ENCODE assay signal across 1 cellular context in the genomic region with DNA sequence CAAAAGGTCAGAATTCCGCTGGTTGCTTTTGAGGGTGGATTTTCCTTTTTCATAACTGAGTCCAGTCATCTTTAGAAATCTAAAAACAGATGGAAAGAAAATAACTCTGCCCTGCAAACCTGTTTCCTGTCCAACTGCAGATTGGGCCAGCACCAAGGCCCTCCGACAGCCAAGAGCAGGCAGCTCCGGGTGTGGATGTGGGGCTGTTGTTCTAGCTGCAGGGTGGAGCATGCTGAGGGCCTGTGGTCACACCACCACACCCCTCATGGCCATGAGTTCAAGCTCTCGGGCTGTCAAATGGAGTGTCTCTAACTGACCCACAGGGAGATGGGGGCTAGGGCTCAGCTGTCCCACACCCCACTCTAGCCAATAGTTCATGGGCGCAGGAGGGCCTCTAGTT.
TF ChIP-seq lines count a peak whose summit lies in the region.

No MANE protein-coding gene starts in this region.

TF ChIP-seq in HepG2, 621 proteins besides CTCF, POLR2A, EP300 and RAD21 (continued from another document):
- TF ChIP-seq, protein P1, sequence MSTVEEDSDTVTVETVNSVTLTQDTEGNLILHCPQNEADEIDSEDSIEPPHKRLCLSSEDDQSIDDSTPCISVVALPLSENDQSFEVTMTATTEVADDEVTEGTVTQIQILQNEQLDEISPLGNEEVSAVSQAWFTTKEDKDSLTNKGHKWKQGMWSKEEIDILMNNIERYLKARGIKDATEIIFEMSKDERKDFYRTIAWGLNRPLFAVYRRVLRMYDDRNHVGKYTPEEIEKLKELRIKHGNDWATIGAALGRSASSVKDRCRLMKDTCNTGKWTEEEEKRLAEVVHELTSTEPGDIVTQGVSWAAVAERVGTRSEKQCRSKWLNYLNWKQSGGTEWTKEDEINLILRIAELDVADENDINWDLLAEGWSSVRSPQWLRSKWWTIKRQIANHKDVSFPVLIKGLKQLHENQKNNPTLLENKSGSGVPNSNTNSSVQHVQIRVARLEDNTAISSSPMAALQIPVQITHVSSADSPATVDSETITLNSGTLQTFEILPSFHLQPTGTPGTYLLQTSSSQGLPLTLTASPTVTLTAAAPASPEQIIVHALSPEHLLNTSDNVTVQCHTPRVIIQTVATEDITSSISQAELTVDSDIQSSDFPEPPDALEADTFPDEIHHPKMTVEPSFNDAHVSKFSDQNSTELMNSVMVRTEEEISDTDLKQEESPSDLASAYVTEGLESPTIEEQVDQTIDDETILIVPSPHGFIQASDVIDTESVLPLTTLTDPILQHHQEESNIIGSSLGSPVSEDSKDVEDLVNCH (CRISPR knock-in tag; IDR thresholded peaks at IDR 0.05): no peak
- TF ChIP-seq, protein P2, sequence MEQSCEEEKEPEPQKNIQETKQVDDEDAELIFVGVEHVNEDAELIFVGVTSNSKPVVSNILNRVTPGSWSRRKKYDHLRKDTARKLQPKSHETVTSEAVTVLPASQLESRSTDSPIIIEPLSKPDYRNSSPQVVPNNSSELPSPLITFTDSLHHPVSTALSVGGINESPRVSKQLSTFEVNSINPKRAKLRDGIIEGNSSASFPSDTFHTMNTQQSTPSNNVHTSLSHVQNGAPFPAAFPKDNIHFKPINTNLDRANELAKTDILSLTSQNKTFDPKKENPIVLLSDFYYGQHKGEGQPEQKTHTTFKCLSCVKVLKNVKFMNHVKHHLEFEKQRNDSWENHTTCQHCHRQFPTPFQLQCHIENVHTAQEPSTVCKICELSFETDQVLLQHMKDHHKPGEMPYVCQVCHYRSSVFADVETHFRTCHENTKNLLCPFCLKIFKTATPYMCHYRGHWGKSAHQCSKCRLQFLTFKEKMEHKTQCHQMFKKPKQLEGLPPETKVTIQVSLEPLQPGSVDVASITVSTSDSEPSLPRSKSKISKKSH (CRISPR knock-in tag; IDR thresholded peaks at IDR 0.05; ENCODE audit: borderline replicate concordance): no peak
- TF ChIP-seq IRX3 (CRISPR knock-in tag; IDR thresholded peaks at IDR 0.05; ENCODE audit: borderline replicate concordance, low read depth): no peak
- no peak for TF ChIP-seq ZNF251 (CRISPR knock-in tag; IDR thresholded peaks at IDR 0.05)
- TF ChIP-seq, protein P3, sequence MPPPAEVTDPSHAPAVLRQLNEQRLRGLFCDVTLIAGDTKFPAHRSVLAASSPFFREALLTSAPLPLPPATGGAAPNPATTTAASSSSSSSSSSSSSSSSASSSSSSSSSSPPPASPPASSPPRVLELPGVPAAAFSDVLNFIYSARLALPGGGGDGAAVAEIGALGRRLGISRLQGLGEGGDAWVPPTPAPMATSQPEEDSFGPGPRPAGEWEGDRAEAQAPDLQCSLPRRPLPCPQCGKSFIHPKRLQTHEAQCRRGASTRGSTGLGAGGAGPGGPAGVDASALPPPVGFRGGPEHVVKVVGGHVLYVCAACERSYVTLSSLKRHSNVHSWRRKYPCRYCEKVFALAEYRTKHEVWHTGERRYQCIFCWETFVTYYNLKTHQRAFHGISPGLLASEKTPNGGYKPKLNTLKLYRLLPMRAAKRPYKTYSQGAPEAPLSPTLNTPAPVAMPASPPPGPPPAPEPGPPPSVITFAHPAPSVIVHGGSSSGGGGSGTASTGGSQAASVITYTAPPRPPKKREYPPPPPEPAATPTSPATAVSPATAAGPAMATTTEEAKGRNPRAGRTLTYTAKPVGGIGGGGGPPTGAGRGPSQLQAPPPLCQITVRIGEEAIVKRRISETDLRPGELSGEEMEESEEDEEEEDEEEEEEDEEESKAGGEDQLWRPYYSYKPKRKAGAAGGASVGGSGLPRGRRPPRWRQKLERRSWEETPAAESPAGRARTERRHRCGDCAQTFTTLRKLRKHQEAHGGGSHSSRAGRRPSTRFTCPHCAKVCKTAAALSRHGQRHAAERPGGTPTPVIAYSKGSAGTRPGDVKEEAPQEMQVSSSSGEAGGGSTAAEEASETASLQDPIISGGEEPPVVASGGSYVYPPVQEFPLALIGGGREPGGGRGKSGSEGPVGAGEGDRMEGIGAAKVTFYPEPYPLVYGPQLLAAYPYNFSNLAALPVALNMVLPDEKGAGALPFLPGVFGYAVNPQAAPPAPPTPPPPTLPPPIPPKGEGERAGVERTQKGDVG (CRISPR knock-in tag; IDR thresholded peaks at IDR 0.05; ENCODE audit: borderline replicate concordance): no peak
- TF ChIP-seq, protein P4, sequence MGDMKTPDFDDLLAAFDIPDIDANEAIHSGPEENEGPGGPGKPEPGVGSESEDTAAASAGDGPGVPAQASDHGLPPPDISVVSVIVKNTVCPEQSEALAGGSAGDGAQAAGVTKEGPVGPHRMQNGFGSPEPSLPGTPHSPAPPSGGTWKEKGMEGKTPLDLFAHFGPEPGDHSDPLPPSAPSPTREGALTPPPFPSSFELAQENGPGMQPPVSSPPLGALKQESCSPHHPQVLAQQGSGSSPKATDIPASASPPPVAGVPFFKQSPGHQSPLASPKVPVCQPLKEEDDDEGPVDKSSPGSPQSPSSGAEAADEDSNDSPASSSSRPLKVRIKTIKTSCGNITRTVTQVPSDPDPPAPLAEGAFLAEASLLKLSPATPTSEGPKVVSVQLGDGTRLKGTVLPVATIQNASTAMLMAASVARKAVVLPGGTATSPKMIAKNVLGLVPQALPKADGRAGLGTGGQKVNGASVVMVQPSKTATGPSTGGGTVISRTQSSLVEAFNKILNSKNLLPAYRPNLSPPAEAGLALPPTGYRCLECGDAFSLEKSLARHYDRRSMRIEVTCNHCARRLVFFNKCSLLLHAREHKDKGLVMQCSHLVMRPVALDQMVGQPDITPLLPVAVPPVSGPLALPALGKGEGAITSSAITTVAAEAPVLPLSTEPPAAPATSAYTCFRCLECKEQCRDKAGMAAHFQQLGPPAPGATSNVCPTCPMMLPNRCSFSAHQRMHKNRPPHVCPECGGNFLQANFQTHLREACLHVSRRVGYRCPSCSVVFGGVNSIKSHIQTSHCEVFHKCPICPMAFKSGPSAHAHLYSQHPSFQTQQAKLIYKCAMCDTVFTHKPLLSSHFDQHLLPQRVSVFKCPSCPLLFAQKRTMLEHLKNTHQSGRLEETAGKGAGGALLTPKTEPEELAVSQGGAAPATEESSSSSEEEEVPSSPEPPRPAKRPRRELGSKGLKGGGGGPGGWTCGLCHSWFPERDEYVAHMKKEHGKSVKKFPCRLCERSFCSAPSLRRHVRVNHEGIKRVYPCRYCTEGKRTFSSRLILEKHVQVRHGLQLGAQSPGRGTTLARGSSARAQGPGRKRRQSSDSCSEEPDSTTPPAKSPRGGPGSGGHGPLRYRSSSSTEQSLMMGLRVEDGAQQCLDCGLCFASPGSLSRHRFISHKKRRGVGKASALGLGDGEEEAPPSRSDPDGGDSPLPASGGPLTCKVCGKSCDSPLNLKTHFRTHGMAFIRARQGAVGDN (CRISPR knock-in tag; IDR thresholded peaks at IDR 0.05): peak; percentile 19; the same call in 1 of the 2 replicates
- TF ChIP-seq STAT5B (CRISPR knock-in tag; IDR thresholded peaks at IDR 0.05): no peak
- TF ChIP-seq, protein P5, sequence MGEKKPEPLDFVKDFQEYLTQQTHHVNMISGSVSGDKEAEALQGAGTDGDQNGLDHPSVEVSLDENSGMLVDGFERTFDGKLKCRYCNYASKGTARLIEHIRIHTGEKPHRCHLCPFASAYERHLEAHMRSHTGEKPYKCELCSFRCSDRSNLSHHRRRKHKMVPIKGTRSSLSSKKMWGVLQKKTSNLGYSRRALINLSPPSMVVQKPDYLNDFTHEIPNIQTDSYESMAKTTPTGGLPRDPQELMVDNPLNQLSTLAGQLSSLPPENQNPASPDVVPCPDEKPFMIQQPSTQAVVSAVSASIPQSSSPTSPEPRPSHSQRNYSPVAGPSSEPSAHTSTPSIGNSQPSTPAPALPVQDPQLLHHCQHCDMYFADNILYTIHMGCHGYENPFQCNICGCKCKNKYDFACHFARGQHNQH (CRISPR knock-in tag; IDR thresholded peaks at IDR 0.05): no peak
- TF ChIP-seq ZNF605 (CRISPR knock-in tag; IDR thresholded peaks at IDR 0.05): 0 out of 2 replicates have a peak, but pooled peaks have one; percentile 23
- TF ChIP-seq RFX1 (IDR thresholded peaks at IDR 0.05): no peak
- no peak for TF ChIP-seq YY1 (IDR thresholded peaks at IDR 0.05; ENCODE audit: insufficient read depth, insufficient replicate concordance, low read depth, low read length)
- TF ChIP-seq, protein P6, sequence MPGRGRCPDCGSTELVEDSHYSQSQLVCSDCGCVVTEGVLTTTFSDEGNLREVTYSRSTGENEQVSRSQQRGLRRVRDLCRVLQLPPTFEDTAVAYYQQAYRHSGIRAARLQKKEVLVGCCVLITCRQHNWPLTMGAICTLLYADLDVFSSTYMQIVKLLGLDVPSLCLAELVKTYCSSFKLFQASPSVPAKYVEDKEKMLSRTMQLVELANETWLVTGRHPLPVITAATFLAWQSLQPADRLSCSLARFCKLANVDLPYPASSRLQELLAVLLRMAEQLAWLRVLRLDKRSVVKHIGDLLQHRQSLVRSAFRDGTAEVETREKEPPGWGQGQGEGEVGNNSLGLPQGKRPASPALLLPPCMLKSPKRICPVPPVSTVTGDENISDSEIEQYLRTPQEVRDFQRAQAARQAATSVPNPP (CRISPR knock-in tag; IDR thresholded peaks at IDR 0.05): peak; percentile 7; the same call in 1 of the 2 replicates
- TF ChIP-seq XRCC5 (optimal IDR thresholded peaks at IDR 0.05; ENCODE audit: low read length): no peak
- TF ChIP-seq CCAR2 (optimal IDR thresholded peaks at IDR 0.05; ENCODE audit: low read depth, low read length): no peak
- no peak for TF ChIP-seq HNRNPL (IDR thresholded peaks at IDR 0.05; ENCODE audit: low read depth, low read length)
- no peak for TF ChIP-seq TCF12 (IDR thresholded peaks at IDR 0.05)
- TF ChIP-seq TCF12 (CRISPR knock-in tag; IDR thresholded peaks at IDR 0.05): no peak
- no peak for TF ChIP-seq TBP (CRISPR knock-in tag; IDR thresholded peaks at IDR 0.05)
- TF ChIP-seq NFE2L1 (CRISPR knock-in tag; IDR thresholded peaks at IDR 0.05; ENCODE audit: borderline replicate concordance): no peak
- TF ChIP-seq, protein P7, sequence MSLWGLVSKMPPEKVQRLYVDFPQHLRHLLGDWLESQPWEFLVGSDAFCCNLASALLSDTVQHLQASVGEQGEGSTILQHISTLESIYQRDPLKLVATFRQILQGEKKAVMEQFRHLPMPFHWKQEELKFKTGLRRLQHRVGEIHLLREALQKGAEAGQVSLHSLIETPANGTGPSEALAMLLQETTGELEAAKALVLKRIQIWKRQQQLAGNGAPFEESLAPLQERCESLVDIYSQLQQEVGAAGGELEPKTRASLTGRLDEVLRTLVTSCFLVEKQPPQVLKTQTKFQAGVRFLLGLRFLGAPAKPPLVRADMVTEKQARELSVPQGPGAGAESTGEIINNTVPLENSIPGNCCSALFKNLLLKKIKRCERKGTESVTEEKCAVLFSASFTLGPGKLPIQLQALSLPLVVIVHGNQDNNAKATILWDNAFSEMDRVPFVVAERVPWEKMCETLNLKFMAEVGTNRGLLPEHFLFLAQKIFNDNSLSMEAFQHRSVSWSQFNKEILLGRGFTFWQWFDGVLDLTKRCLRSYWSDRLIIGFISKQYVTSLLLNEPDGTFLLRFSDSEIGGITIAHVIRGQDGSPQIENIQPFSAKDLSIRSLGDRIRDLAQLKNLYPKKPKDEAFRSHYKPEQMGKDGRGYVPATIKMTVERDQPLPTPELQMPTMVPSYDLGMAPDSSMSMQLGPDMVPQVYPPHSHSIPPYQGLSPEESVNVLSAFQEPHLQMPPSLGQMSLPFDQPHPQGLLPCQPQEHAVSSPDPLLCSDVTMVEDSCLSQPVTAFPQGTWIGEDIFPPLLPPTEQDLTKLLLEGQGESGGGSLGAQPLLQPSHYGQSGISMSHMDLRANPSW (CRISPR knock-in tag; IDR thresholded peaks at IDR 0.05; ENCODE audit: borderline replicate concordance): no peak
- TF ChIP-seq TOE1 (CRISPR knock-in tag; IDR thresholded peaks at IDR 0.05): no peak
